25 cellular contexts compared by ENCODE assay signal in genomic region chr16:50538411-50539052, GRCh38. TPM values are rescaled to one million over a fixed set of nuclear protein-coding genes. Genes with fewer than 3 reads are reported as not detected.
DNase-seq lines count a peak whose midpoint lies in the region; ATAC-seq and TF ChIP-seq lines count a peak whose summit lies in the region.
"Had no signal": no experiment of that assay in that cellular context is flagged by ENCODE, and none has a peak within 500 bp of the region (broad histone marks: within the 10 kb centered on the region; RNA-seq: fewer than 3 reads in every experiment).

No MANE protein-coding gene starts in this region.

- H3K79me2 ChIP-seq in SK-N-SH (ENCODE audit: insufficient read depth), result no peaks in the 10 kb centered on the region
- H3K79me2 ChIP-seq: hepatocyte had no signal

- H3K4me1 Mint-ChIP-seq in endodermal cell (peaks cover 14% of the 10 kb centered on the region), progenitor cell of endocrine pancreas (ENCODE audit: low read depth) (peaks cover 5% of the 10 kb centered on the region), osteocyte (ENCODE audit: unreplicated experiment) (no peaks in the 10 kb centered on the region)
- H3K4me1 Mint-ChIP-seq: activated naive CD4-positive, alpha-beta T cell treated with anti-CD3 and anti-CD28 coated beads, Interleukin-2, amount 50 U/mL, for 24 hours; IgD-negative memory B cell; immature natural killer cell had no signal

- peaks cover 0 to 14% of the 10 kb centered on the region in 2 experiments; a peak in 1 of 4 replicates for H3K4me1 ChIP-seq in SK-N-SH (ENCODE audit: control insufficient read depth in 1 of 2, insufficient read depth in 2 of 2, low read depth in 1 of 2, low read length in 1 of 2)
- H3K4me1 ChIP-seq in endodermal cell (ENCODE audit: control insufficient read depth, insufficient read depth, low read length), result no peaks in the 10 kb centered on the region
- H3K4me1 ChIP-seq: esophagus squamous epithelium, left lung had no signal

- CTCF ChIA-PET in SK-N-SH (lab: Yijun Ruan, JAX), result interaction anchor here (0.7 to 2.8 kb wide), 3 partner anchors 26 to 268 kb away, joined by 3 to 6 read pairs (median 3); no protein-coding TSS in a partner anchor

- H3K4me3 ChIP-seq in SK-N-SH (ENCODE audit: low read depth in 2 of 2, low read length in 1 of 2) (no peak overlapping the region), endodermal cell (ENCODE audit: low read length) (no peak overlapping the region)
- H3K4me3 ChIP-seq: esophagus squamous epithelium, hepatocyte, left lung had no signal

- no peaks in the 10 kb centered on the region for H4K20me1 ChIP-seq in SK-N-SH (ENCODE audit: insufficient read depth)

- TF ChIP-seq RAD21 in SK-N-SH (IDR thresholded peaks at IDR 0.05; ENCODE audit: low read length), result no peak

- H3K36me3 Mint-ChIP-seq in endodermal cell (ENCODE audit: low read depth) (no peaks in the 10 kb centered on the region), progenitor cell of endocrine pancreas (ENCODE audit: insufficient read depth) (no peaks in the 10 kb centered on the region), osteocyte (ENCODE audit: unreplicated experiment) (no peaks in the 10 kb centered on the region)
- H3K36me3 Mint-ChIP-seq: activated naive CD4-positive, alpha-beta T cell treated with anti-CD3 and anti-CD28 coated beads, Interleukin-2, amount 50 U/mL, for 24 hours; CD4-positive, alpha-beta memory T cell; IgD-negative memory B cell; immature natural killer cell had no signal

- H3K4me3 Mint-ChIP-seq in endodermal cell (no peak overlapping the region), progenitor cell of endocrine pancreas (ENCODE audit: low read depth) (no peak overlapping the region), osteocyte (ENCODE audit: unreplicated experiment) (no peak overlapping the region)
- H3K4me3 Mint-ChIP-seq: activated naive CD4-positive, alpha-beta T cell treated with anti-CD3 and anti-CD28 coated beads, Interleukin-2, amount 50 U/mL, for 24 hours; CD4-positive, alpha-beta memory T cell; IgD-negative memory B cell; immature natural killer cell; stimulated activated naive CD8-positive, alpha-beta T cell treated with anti-CD3 and anti-CD28 coated beads, Interleukin-15, Interleukin-2, amounts not matched to agents 100 ng/mL and 50 ng/mL, for 24 hours had no signal

- DNase-seq in SK-N-SH (peak; percentile 62), NCI-H69 (lab: John Stamatoyannopoulos, UW) (peak; percentile 3), endodermal cell (peak; percentile 44), progenitor cell of endocrine pancreas (ENCODE audit: low spot score, unreplicated experiment) (no peak), RPMI8226 (no peak), osteocyte (ENCODE audit: extremely low spot score, unreplicated experiment) (no peak)
- DNase-seq: activated CD4-positive, alpha-beta T cell treated with anti-CD3 and anti-CD28 coated beads, Interleukin-2, amount 50 U/mL, for 48 hours; activated CD8-positive, alpha-beta memory T cell treated with anti-CD3 and anti-CD28 coated beads, Interleukin-2, amount 50 U/mL, for 4 hours; CD4-positive, alpha-beta memory T cell; cortex of kidney; esophagus squamous epithelium; immature natural killer cell; left lung; NCI-H1092 treated with DMSO at 0.1 percent for 48 hours; NCI-H1930; NCI-H2227 treated with DMSO at 0.1 percent for 48 hours; NCI-H774; T-helper 1 cell had no signal

- no peak for TF ChIP-seq EP300 in SK-N-SH (IDR thresholded peaks at IDR 0.05; ENCODE audit: borderline replicate concordance in 1 of 2, low read depth in 1 of 2, low read length in 1 of 2)

- H3K27ac Mint-ChIP-seq in endodermal cell, result no peak overlapping the region
- H3K27ac Mint-ChIP-seq in progenitor cell of endocrine pancreas, result peak overlapping the region; percentile 50
- H3K27ac Mint-ChIP-seq in osteocyte (ENCODE audit: unreplicated experiment), result no peak overlapping the region
- H3K27ac Mint-ChIP-seq: activated naive CD4-positive, alpha-beta T cell treated with anti-CD3 and anti-CD28 coated beads, Interleukin-2, amount 50 U/mL, for 24 hours; CD4-positive, alpha-beta memory T cell; IgD-negative memory B cell; immature natural killer cell; stimulated activated naive CD8-positive, alpha-beta T cell treated with anti-CD3 and anti-CD28 coated beads, Interleukin-15, Interleukin-2, amounts not matched to agents 100 ng/mL and 50 ng/mL, for 24 hours had no signal

- H3K9me3 Mint-ChIP-seq in endodermal cell (peaks cover 8% of the 10 kb centered on the region), progenitor cell of endocrine pancreas (ENCODE audit: low read depth) (no peaks in the 10 kb centered on the region), osteocyte (ENCODE audit: unreplicated experiment) (no peaks in the 10 kb centered on the region)
- H3K9me3 Mint-ChIP-seq: activated naive CD4-positive, alpha-beta T cell treated with anti-CD3 and anti-CD28 coated beads, Interleukin-2, amount 50 U/mL, for 24 hours; immature natural killer cell; stimulated activated naive CD8-positive, alpha-beta T cell treated with anti-CD3 and anti-CD28 coated beads, Interleukin-15, Interleukin-2, amounts not matched to agents 100 ng/mL and 50 ng/mL, for 24 hours had no signal

- no peak for ATAC-seq in SK-N-SH treated with all-trans-retinoic acid at 6 μM for 48 hours
- no peak for ATAC-seq in HG03159 (IDR thresholded peaks at IDR 0.05; ENCODE audit: unreplicated experiment)
- ATAC-seq: left lung had no signal

- H3K9me3 ChIP-seq in SK-N-SH (no peaks in the 10 kb centered on the region), endodermal cell (ENCODE audit: control insufficient read depth, low read length) (no peaks in the 10 kb centered on the region)
- H3K9me3 ChIP-seq: esophagus squamous epithelium, left lung had no signal

- no peaks in the 10 kb centered on the region for H3K36me3 ChIP-seq in SK-N-SH (replicated peaks in 1 of 2; ENCODE audit: control insufficient read depth in 1 of 2, insufficient read depth in 2 of 2, low read length in 1 of 2)
- no peaks in the 10 kb centered on the region for H3K36me3 ChIP-seq in endodermal cell (ENCODE audit: control insufficient read depth, insufficient read depth, low read length)
- H3K36me3 ChIP-seq: esophagus squamous epithelium, left lung had no signal

- H2AFZ ChIP-seq in SK-N-SH (ENCODE audit: low read depth), result no peak overlapping the region
- H2AFZ ChIP-seq: hepatocyte had no signal

- POLR2A ChIA-PET in SK-N-SH (lab: Yijun Ruan, JAX), result no interaction called here

- H3K27me3 Mint-ChIP-seq in endodermal cell (ENCODE audit: insufficient read depth) (peaks cover 2% of the 10 kb centered on the region), progenitor cell of endocrine pancreas (peaks cover 43% of the 10 kb centered on the region), osteocyte (ENCODE audit: unreplicated experiment) (peaks cover 54% of the 10 kb centered on the region)
- H3K27me3 Mint-ChIP-seq: activated naive CD4-positive, alpha-beta T cell treated with anti-CD3 and anti-CD28 coated beads, Interleukin-2, amount 50 U/mL, for 24 hours; stimulated activated naive CD8-positive, alpha-beta T cell treated with anti-CD3 and anti-CD28 coated beads, Interleukin-15, Interleukin-2, amounts not matched to agents 100 ng/mL and 50 ng/mL, for 24 hours had no signal

- 49% methylated on average over 11 of the region's 11 CpGs for WGBS in SK-N-SH (ENCODE audit: low lambda C conversion rate)
- 88 to 93% methylated on average over 7 to 11 of the region's 11 CpGs for WGBS in endodermal cell (ENCODE audit: insufficient coverage in 1 of 2, insufficient read length in 1 of 2), 2 experiments

- H3K4me2 ChIP-seq in SK-N-SH, result no peak overlapping the region
- H3K4me2 ChIP-seq: hepatocyte had no signal

- TF ChIP-seq CTCF in SK-N-SH (IDR thresholded peaks at IDR 0.05), result no peak
- no peak for TF ChIP-seq CTCF in endodermal cell (conservative IDR thresholded peaks at IDR 0.05)
- TF ChIP-seq CTCF in progenitor cell of endocrine pancreas (IDR thresholded peaks at IDR 0.05; ENCODE audit: unreplicated experiment), result no peak
- TF ChIP-seq CTCF in osteocyte (IDR thresholded peaks at IDR 0.05), result no peak

- H3K27ac ChIP-seq in SK-N-SH (ENCODE audit: low read depth in 2 of 2, low read length in 1 of 2) (no peak overlapping the region; a peak in 1 of 4 replicates), endodermal cell (ENCODE audit: low read depth, low read length) (peak overlapping the region; percentile 67)
- H3K27ac ChIP-seq: esophagus squamous epithelium, hepatocyte, left lung had no signal

- H3F3A ChIP-seq in SK-N-SH (replicated peaks; ENCODE audit: insufficient read depth), result no peaks in the 10 kb centered on the region

- H3K27me3 ChIP-seq in SK-N-SH (ENCODE audit: insufficient read depth) (no peaks in the 10 kb centered on the region; the same call in 1 of the 2 replicates), endodermal cell (ENCODE audit: control insufficient read depth, insufficient read depth, low read length, poor library complexity, severe bottlenecking) (no peaks in the 10 kb centered on the region)
- H3K27me3 ChIP-seq: hepatocyte, left lung had no signal

- no peak overlapping the region for H3K9ac ChIP-seq in SK-N-SH
- no peak overlapping the region for H3K9ac ChIP-seq in endodermal cell (ENCODE audit: extremely low read depth, low read length, poor library complexity, severe bottlenecking)

- no peaks in the 10 kb centered on the region for H3K9me2 ChIP-seq in SK-N-SH

TF ChIP-seq in SK-N-SH, 30 proteins besides CTCF, POLR2A, EP300 and RAD21 (continues in another document):
- TF ChIP-seq NFIC (IDR thresholded peaks at IDR 0.05; ENCODE audit: borderline replicate concordance) (no peak), GATA2 (CRISPR knock-in tag; IDR thresholded peaks at IDR 0.05) (no peak), FOXM1 (IDR thresholded peaks at IDR 0.05; ENCODE audit: low read depth) (no peak), FOSL2 (IDR thresholded peaks at IDR 0.05; ENCODE audit: borderline replicate concordance, low read depth) (no peak)

TF ChIP-seq in SK-N-SH treated with all-trans-retinoic acid at 6 μM for 48 hours, 23 proteins besides CTCF, POLR2A, EP300 and RAD21 (continues in another document):
- no peak for TF ChIP-seq OSR1 (CRISPR knock-in tag; IDR thresholded peaks at IDR 0.05)
- TF ChIP-seq TCF4 (CRISPR knock-in tag; IDR thresholded peaks at IDR 0.05; ENCODE audit: borderline replicate concordance), result no peak

RNA-seq across cellular contexts. Expression of gene NKD1, which starts 9.7 kb away (rescaled TPM):
- 0.02 and 0.13 TPM in 2 replicates for polyA plus RNA-seq in SK-N-SH (2012; rRNA removed)
- 0.03 and 0.16 TPM in 2 replicates for polyA plus RNA-seq in SK-N-SH (2012; cell fraction: cytosol; rRNA removed)
- polyA plus RNA-seq in SK-N-SH (2012; cell fraction: nucleus; rRNA removed), result 0.04 and 0.05 TPM in 2 replicates
- 1 to 10 TPM; 7.0 to 9.5 TPM for total RNA-seq in endodermal cell
- 32.4 TPM for polyA plus RNA-seq in endodermal cell (2013, experiment 1 of 2)
- polyA plus RNA-seq in endodermal cell (2013, experiment 2 of 2), result 20.2 TPM
- total RNA-seq in progenitor cell of endocrine pancreas, result 2.8 and 3.0 TPM in 2 replicates
- 0.43 and 0.63 TPM in 2 replicates for total RNA-seq in osteocyte
- total RNA-seq: G401 had no signal
- polyA plus RNA-seq: IgD-negative memory B cell, immature natural killer cell had no signal

Comparison
In these comparisons a context has a peak if more than half of its experiments do, and no peak if none do; other contexts are left out.
1. DNase-seq: peak in SK-N-SH (single experiment), NCI-H69 (single experiment) and endodermal cell (single experiment); none in progenitor cell of endocrine pancreas (single experiment), RPMI8226 (single experiment) and osteocyte (single experiment).